Comparison of ENCODE assay signal across 16 cellular contexts in genomic region chr1:19370453-19371170, GRCh38. TPM values are rescaled to one million over a fixed set of nuclear protein-coding genes. Genes with fewer than 3 reads are reported as not detected.
DNase-seq lines count a peak whose midpoint lies in the region; ATAC-seq and TF ChIP-seq lines count a peak whose summit lies in the region.
"Had no signal": no experiment of that assay in that cellular context is flagged by ENCODE, and none has a peak within 500 bp of the region (broad histone marks: within the 10 kb centered on the region; RNA-seq: fewer than 3 reads in every experiment).

No MANE protein-coding gene starts in this region.

- peaks cover 18% of the 10 kb centered on the region for H3K36me3 Mint-ChIP-seq in stimulated activated naive CD8-positive, alpha-beta T cell treated with anti-CD3 and anti-CD28 coated beads, Interleukin-15, Interleukin-2, amounts not matched to agents 100 ng/mL and 50 ng/mL, for 24 hours (ENCODE audit: low read depth)
- peaks cover 3% of the 10 kb centered on the region for H3K36me3 Mint-ChIP-seq in brain

- H3K4me3 Mint-ChIP-seq in stimulated activated naive CD8-positive, alpha-beta T cell treated with anti-CD3 and anti-CD28 coated beads, Interleukin-15, Interleukin-2, amounts not matched to agents 100 ng/mL and 50 ng/mL, for 24 hours: no peak overlapping the region
- H3K4me3 Mint-ChIP-seq in brain: no peak overlapping the region
- H3K4me3 Mint-ChIP-seq: memory B cell had no signal

- H3K27ac ChIP-seq in lung (ENCODE audit: low read depth in 1 of 2, low read length in 1 of 2) (peak overlapping the region in 1 of 2 donors; percentile 79), ascending aorta (no peak overlapping the region)
- H3K27ac ChIP-seq: parathyroid adenoma, tibial artery had no signal

- 32 to 52% methylated on average over 13 of the region's 13 CpGs for WGBS in lung, 2 donors

- no peak for ATAC-seq in stimulated activated naive CD8-positive, alpha-beta T cell treated with anti-CD3 and anti-CD28 coated beads, Interleukin-15, Interleukin-2, amounts not matched to agents 100 U/mL and 50 U/mL, for 24 hours
- ATAC-seq in lung (ENCODE audit: insufficient read depth, low FRiP score): peak; percentile 68
- ATAC-seq in HG02588 (IDR thresholded peaks at IDR 0.05; ENCODE audit: unreplicated experiment): no peak
- ATAC-seq: Panc1 had no signal

- peaks cover 7% of the 10 kb centered on the region for H3K4me1 Mint-ChIP-seq in stimulated activated naive CD8-positive, alpha-beta T cell treated with anti-CD3 and anti-CD28 coated beads, Interleukin-15, Interleukin-2, amounts not matched to agents 100 ng/mL and 50 ng/mL, for 24 hours (ENCODE audit: low read depth)
- peaks cover 15% of the 10 kb centered on the region for H3K4me1 Mint-ChIP-seq in brain

- DNase-seq in stimulated activated naive CD8-positive, alpha-beta T cell treated with anti-CD3 and anti-CD28 coated beads, Interleukin-15, Interleukin-2, amounts not matched to agents 100 U/mL and 50 U/mL, for 24 hours: no peak
- DNase-seq in lung (ENCODE audit: low spot score) (peak; percentile 72), NCI-H1694 treated with DMSO at 0.1 percent for 48 hours (lab: John Stamatoyannopoulos, UW) (no peak), Ammon's horn (ENCODE audit: low spot score) (no peak), ascending aorta (ENCODE audit: low spot score in 2 of 2) (no peak)
- DNase-seq: cortex of kidney, DMS79, IMR-90, NCI-H1105 treated with DMSO at 0.1 percent for 48 hours, tibial artery had no signal

- H3K9me3 ChIP-seq in lung (ENCODE audit: control insufficient read depth in 2 of 2, insufficient read depth in 1 of 2, low read length in 1 of 2): no peaks in the 10 kb centered on the region
- no peaks in the 10 kb centered on the region for H3K9me3 ChIP-seq in ascending aorta
- H3K9me3 ChIP-seq: tibial artery had no signal

- H3K27ac Mint-ChIP-seq in stimulated activated naive CD8-positive, alpha-beta T cell treated with anti-CD3 and anti-CD28 coated beads, Interleukin-15, Interleukin-2, amounts not matched to agents 100 ng/mL and 50 ng/mL, for 24 hours: peak overlapping the region; percentile 1
- peak overlapping the region in 3 of 5 experiments; percentile 28 to 41 (median 38) for H3K27ac Mint-ChIP-seq in brain
- H3K27ac Mint-ChIP-seq: memory B cell had no signal

- no peak overlapping the region for H3K4me3 ChIP-seq in lung
- H3K4me3 ChIP-seq in ascending aorta: no peak overlapping the region
- H3K4me3 ChIP-seq: tibial artery had no signal

- no peaks in the 10 kb centered on the region for H3K9me3 Mint-ChIP-seq in stimulated activated naive CD8-positive, alpha-beta T cell treated with anti-CD3 and anti-CD28 coated beads, Interleukin-15, Interleukin-2, amounts not matched to agents 100 ng/mL and 50 ng/mL, for 24 hours
- H3K9me3 Mint-ChIP-seq in brain: no peaks in the 10 kb centered on the region
- H3K9me3 Mint-ChIP-seq: memory B cell had no signal

- H3K27me3 ChIP-seq in lung (ENCODE audit: control insufficient read depth, insufficient read depth) (no peaks in the 10 kb centered on the region), ascending aorta (no peaks in the 10 kb centered on the region)
- H3K27me3 ChIP-seq: tibial artery had no signal

- H3K27me3 Mint-ChIP-seq in stimulated activated naive CD8-positive, alpha-beta T cell treated with anti-CD3 and anti-CD28 coated beads, Interleukin-15, Interleukin-2, amounts not matched to agents 100 ng/mL and 50 ng/mL, for 24 hours: no peaks in the 10 kb centered on the region
- no peaks in the 10 kb centered on the region for H3K27me3 Mint-ChIP-seq in brain
- H3K27me3 Mint-ChIP-seq: memory B cell had no signal

- peaks cover 0 to 27% of the 10 kb centered on the region in 2 donors for H3K36me3 ChIP-seq in lung (ENCODE audit: control insufficient read depth in 2 of 2, insufficient read depth in 2 of 2, low read length in 2 of 2)
- peaks cover 24 to 32% of the 10 kb centered on the region in 2 donors for H3K36me3 ChIP-seq in ascending aorta

- H3K4me1 ChIP-seq in lung (ENCODE audit: control insufficient read depth in 2 of 2, insufficient read depth in 2 of 2, low read length in 2 of 2): peaks cover 0 to 17% of the 10 kb centered on the region in 2 donors
- H3K4me1 ChIP-seq in ascending aorta: peaks cover 0 to 16% of the 10 kb centered on the region in 2 donors
- H3K4me1 ChIP-seq: parathyroid adenoma had no signal

- intact Hi-C loops in ascending aorta (cut with DNase I): no loop called here

- TF ChIP-seq CTCF in brain (conservative IDR thresholded peaks at IDR 0.05) (no peak), lung (IDR thresholded peaks at IDR 0.05; ENCODE audit: control extremely low read depth, extremely low read depth) (no peak), ascending aorta (IDR thresholded peaks at IDR 0.05) (no peak)

RNA-seq across cellular contexts. Expression of gene SLC66A1, which starts 58.5 kb away (rescaled TPM):
- polyA plus RNA-seq in brain (ENCODE audit: insufficient read depth, low read depth, low replicate concordance) (19.9 TPM), lung (10 to 100 TPM; 19.9 to 20.7 TPM)
- total RNA-seq in lung (10 to 100 TPM; 15.9 to 22.4 TPM), ascending aorta (11.1 TPM)

RNA-seq across cellular contexts. Expression of gene AKR7A2, which starts 58.7 kb away (rescaled TPM):
- polyA plus RNA-seq in brain (ENCODE audit: insufficient read depth, low read depth, low replicate concordance) (136 TPM), lung (10 to 100 TPM; 15.3 to 36.4 TPM)
- total RNA-seq in lung (10 to 100 TPM; 49.5 to 54.0 TPM), ascending aorta (53.7 TPM)
